15 cellular contexts compared by ENCODE assay signal in the genomic region with DNA sequence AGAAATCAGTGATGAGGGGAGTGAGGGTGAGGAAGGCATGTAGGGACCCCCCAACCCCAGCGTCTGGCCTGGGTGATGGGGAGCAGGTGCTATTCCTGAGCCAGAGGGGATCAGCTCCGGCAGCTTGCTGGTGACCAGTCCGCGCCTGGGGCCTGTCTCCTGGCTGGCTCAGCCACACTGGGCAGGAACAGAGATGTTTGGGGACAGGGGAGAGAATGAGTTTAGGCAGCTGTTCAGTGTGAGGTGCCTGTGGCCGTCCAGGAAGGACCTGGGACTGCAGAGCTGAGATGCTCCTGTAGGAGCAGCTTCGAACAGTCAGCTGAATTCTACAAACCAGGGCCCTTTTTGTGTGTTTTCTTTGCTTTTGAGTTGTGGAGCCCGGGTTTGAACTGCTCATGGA. TPM values are rescaled to one million over a fixed set of nuclear protein-coding genes. Genes with fewer than 3 reads are reported as not detected.
DNase-seq lines count a peak whose midpoint lies in the region; ATAC-seq and TF ChIP-seq lines count a peak whose summit lies in the region.
"Had no signal": no experiment of that assay in that cellular context is flagged by ENCODE, and none has a peak within 500 bp of the region (broad histone marks: within the 10 kb centered on the region; RNA-seq: fewer than 3 reads in every experiment).

No MANE protein-coding gene starts in this region.

- H2BK15ac ChIP-seq in mesenchymal stem cell (ENCODE audit: low read depth, poor library complexity, severe bottlenecking) = no peak overlapping the region

- H4K8ac ChIP-seq in mesenchymal stem cell (ENCODE audit: low read length) = no peak overlapping the region

- no peaks in the 10 kb centered on the region for H3K79me1 ChIP-seq in mesenchymal stem cell (replicated peaks; ENCODE audit: low read length, poor library complexity, severe bottlenecking)

- H3K27me3 ChIP-seq in Peyer's patch = no peaks in the 10 kb centered on the region
- peaks cover 9 to 44% of the 10 kb centered on the region in 2 experiments for H3K27me3 ChIP-seq in mesenchymal stem cell (ENCODE audit: control insufficient read depth in 1 of 2, insufficient read depth in 1 of 2, low read length in 2 of 2)
- H3K27me3 ChIP-seq: MG63 had no signal

- H3K9ac ChIP-seq in mesenchymal stem cell (ENCODE audit: low read length) = no peak overlapping the region

- 76% methylated on average over 7 of the region's 7 CpGs for WGBS in mesenchymal stem cell

- peaks cover 0 to 39% (median 9%) of the 10 kb centered on the region in 4 donors for H3K4me1 ChIP-seq in Peyer's patch
- H3K4me1 ChIP-seq in mesenchymal stem cell (ENCODE audit: control insufficient read depth, insufficient read depth, low read depth, low read length) = peaks cover 30% of the 10 kb centered on the region

- peak overlapping the region; percentile 14 for H2AK5ac ChIP-seq in mesenchymal stem cell (ENCODE audit: low read length, severe bottlenecking)

- H3K4me3 ChIP-seq in Peyer's patch = no peak overlapping the region
- no peak overlapping the region for H3K4me3 ChIP-seq in mesenchymal stem cell (ENCODE audit: insufficient read depth in 1 of 2, low read depth in 1 of 2, low read length in 2 of 2)
- H3K4me3 ChIP-seq: MG63 had no signal

- H3K4me1 Mint-ChIP-seq in stimulated activated effector memory CD8-positive, alpha-beta T cell treated with anti-CD3 and anti-CD28 coated beads, Interleukin-12 subunit alpha, Interleukin-12 subunit beta, amount 100 ng/mL, for 72 hours = peaks cover 15% of the 10 kb centered on the region

- H3K36me3 ChIP-seq in Peyer's patch = no peaks in the 10 kb centered on the region
- H3K36me3 ChIP-seq in mesenchymal stem cell (ENCODE audit: control insufficient read depth in 1 of 2, insufficient read depth in 2 of 2, low read depth in 1 of 2, low read length in 2 of 2) = no peaks in the 10 kb centered on the region
- H3K36me3 ChIP-seq: MG63 had no signal

- DNase-seq in ELF-1 (ENCODE audit: low read depth, low spot score) = peak; percentile 47
- no peak for DNase-seq in Peyer's patch
- no peak for DNase-seq in mesenchymal stem cell
- no peak for DNase-seq in stimulated activated effector memory CD8-positive, alpha-beta T cell treated with anti-CD3 and anti-CD28 coated beads, Interleukin-12 subunit alpha, Interleukin-12 subunit beta, amount 100 ng/mL, for 72 hours (ENCODE audit: low spot score in 2 of 2)
- DNase-seq in mucosa of gallbladder (ENCODE audit: low spot score) = no peak
- no peak for DNase-seq in DMS153 (lab: John Stamatoyannopoulos, UW)
- DNase-seq: IMR-90, Karpas-422, MG63, NCI-H1092, NCI-H146, NCI-H510A treated with DMSO at 0.1 percent for 48 hours, SHP77 had no signal

- no peak for TF ChIP-seq POLR2A in Peyer's patch (IDR thresholded peaks at IDR 0.05)

- no peak overlapping the region for H3K4me3 Mint-ChIP-seq in stimulated activated effector memory CD8-positive, alpha-beta T cell treated with anti-CD3 and anti-CD28 coated beads, Interleukin-12 subunit alpha, Interleukin-12 subunit beta, amount 100 ng/mL, for 72 hours

- H3K36me3 Mint-ChIP-seq in stimulated activated effector memory CD8-positive, alpha-beta T cell treated with anti-CD3 and anti-CD28 coated beads, Interleukin-12 subunit alpha, Interleukin-12 subunit beta, amount 100 ng/mL, for 72 hours = no peaks in the 10 kb centered on the region

- no peak overlapping the region for H3K4ac ChIP-seq in mesenchymal stem cell (ENCODE audit: low read depth in 1 of 2, low read length in 2 of 2)

- no peak overlapping the region for H2AFZ ChIP-seq in mesenchymal stem cell (ENCODE audit: low read depth, low read length)

- H3K9me3 ChIP-seq in Peyer's patch = no peaks in the 10 kb centered on the region
- no peaks in the 10 kb centered on the region for H3K9me3 ChIP-seq in mesenchymal stem cell (ENCODE audit: control insufficient read depth, low read length)
- H3K9me3 ChIP-seq: MG63 had no signal

- H2BK12ac ChIP-seq in mesenchymal stem cell (ENCODE audit: low read length in 2 of 2) = no peak overlapping the region

- H3K18ac ChIP-seq in mesenchymal stem cell (ENCODE audit: low read depth in 1 of 2, low read length in 2 of 2) = no peak overlapping the region

- no peak for ATAC-seq in stimulated activated effector memory CD8-positive, alpha-beta T cell treated with anti-CD3 and anti-CD28 coated beads, Interleukin-12 subunit alpha, Interleukin-12 subunit beta, amount 100 ng/mL, for 72 hours
- no peak for ATAC-seq in HG03520 (IDR thresholded peaks at IDR 0.05; ENCODE audit: unreplicated experiment)

- H3K27ac ChIP-seq in Peyer's patch (peak overlapping the region in 3 of 4 donors; percentile 60 to 98 (median 70)), mesenchymal stem cell (ENCODE audit: low read length, poor library complexity, severe bottlenecking) (no peak overlapping the region)
- H3K27ac ChIP-seq: C4-2B had no signal

- H3K23ac ChIP-seq in mesenchymal stem cell (ENCODE audit: low read length in 2 of 2) = no peak overlapping the region

- peak overlapping the region; percentile 24 for H3K27ac Mint-ChIP-seq in stimulated activated effector memory CD8-positive, alpha-beta T cell treated with anti-CD3 and anti-CD28 coated beads, Interleukin-12 subunit alpha, Interleukin-12 subunit beta, amount 100 ng/mL, for 72 hours

- H2BK5ac ChIP-seq in mesenchymal stem cell (ENCODE audit: low read depth, low read length, poor library complexity, severe bottlenecking) = no peak overlapping the region

- no peaks in the 10 kb centered on the region for H3K9me3 Mint-ChIP-seq in stimulated activated effector memory CD8-positive, alpha-beta T cell treated with anti-CD3 and anti-CD28 coated beads, Interleukin-12 subunit alpha, Interleukin-12 subunit beta, amount 100 ng/mL, for 72 hours

- no peak overlapping the region for H3K4me2 ChIP-seq in mesenchymal stem cell (ENCODE audit: low read length, poor library complexity, severe bottlenecking)

- no peak overlapping the region for H4K91ac ChIP-seq in mesenchymal stem cell (ENCODE audit: low read length)

- H3K14ac ChIP-seq in mesenchymal stem cell (ENCODE audit: low read length in 2 of 2) = no peak overlapping the region

- no peak overlapping the region for H2BK120ac ChIP-seq in mesenchymal stem cell (ENCODE audit: low read depth, low read length)

- TF ChIP-seq CTCF in Peyer's patch (IDR thresholded peaks at IDR 0.05) = no peak

RNA-seq across cellular contexts. Expression of a gene that starts 23.2 kb away (rescaled TPM):
- total RNA-seq in Peyer's patch = 10 to 100 TPM; 12.4 to 81.0 (median 31.9) TPM
- polyA plus RNA-seq in mesenchymal stem cell (2013, experiment 1 of 2) = 0.01 TPM
- not detected for polyA plus RNA-seq in mesenchymal stem cell (2013, experiment 2 of 2)
- 158 TPM for total RNA-seq in mucosa of gallbladder
- polyA plus RNA-seq: IMR-90 had no signal

RNA-seq across cellular contexts. Expression of a gene that starts 41.7 kb away (rescaled TPM):
- total RNA-seq in Peyer's patch (1 to 10 TPM in 2 of 4 donors, not detected in 2; 1.1 to 2.0 TPM), mucosa of gallbladder (1.8 TPM)
- not detected for polyA plus RNA-seq in mesenchymal stem cell (2013, experiment 1 of 2)
- polyA plus RNA-seq in mesenchymal stem cell (2013, experiment 2 of 2) = not detected
- polyA plus RNA-seq: IMR-90 had no signal
